In genomic region chr4:98938386-98938785, GRCh38 we compare ENCODE assay signal across 14 cellular contexts. TPM values are rescaled to one million over a fixed set of nuclear protein-coding genes. Genes with fewer than 3 reads are reported as not detected.
DNase-seq lines count a peak whose midpoint lies in the region; ATAC-seq and TF ChIP-seq lines count a peak whose summit lies in the region.
"Had no signal": no experiment of that assay in that cellular context is flagged by ENCODE, and none has a peak within 500 bp of the region (broad histone marks: within the 10 kb centered on the region; RNA-seq: fewer than 3 reads in every experiment).

No MANE protein-coding gene starts in this region.

- no peak for DNase-seq in activated naive CD8-positive, alpha-beta T cell treated with anti-CD3 and anti-CD28 coated beads, Interleukin-2, amount 50 U/mL, for 24 hours
- no peak for DNase-seq in activated naive CD8-positive, alpha-beta T cell treated with anti-CD3 and anti-CD28 coated beads for 36 hours
- DNase-seq in T-helper 17 cell, result no peak
- peak in 1 of 2 donors; percentile 56 for DNase-seq in foreskin keratinocyte
- DNase-seq in upper lobe of right lung, result no peak
- no peak for DNase-seq in erythroblast (lab: John Stamatoyannopoulos, UW)
- no peak for DNase-seq in right atrium auricular region (ENCODE audit: low spot score)
- DNase-seq in HUDEP-2 (lab: John Stamatoyannopoulos, UW; ENCODE audit: unreplicated experiment in 76 of 76), result no peak
- DNase-seq: activated CD4-positive, alpha-beta T cell treated with anti-CD3 and anti-CD28 coated beads, Interleukin-2, amount 50 U/mL, for 1 hour; activated gamma-delta T cell treated with Interleukin-2 at 50 U/mL for 16 hours; NCI-H1436; right cardiac atrium; T-cell had no signal

- H3K27me3 Mint-ChIP-seq in activated naive CD8-positive, alpha-beta T cell treated with anti-CD3 and anti-CD28 coated beads, Interleukin-2, amount 50 U/mL, for 24 hours, result no peaks in the 10 kb centered on the region
- H3K27me3 Mint-ChIP-seq in activated naive CD8-positive, alpha-beta T cell treated with anti-CD3 and anti-CD28 coated beads for 36 hours, result no peaks in the 10 kb centered on the region
- H3K27me3 Mint-ChIP-seq in T-helper 17 cell, result no peaks in the 10 kb centered on the region
- H3K27me3 Mint-ChIP-seq: T-cell had no signal

- H3K36me3 Mint-ChIP-seq in activated naive CD8-positive, alpha-beta T cell treated with anti-CD3 and anti-CD28 coated beads, Interleukin-2, amount 50 U/mL, for 24 hours (ENCODE audit: low read depth), result no peaks in the 10 kb centered on the region
- no peaks in the 10 kb centered on the region for H3K36me3 Mint-ChIP-seq in activated naive CD8-positive, alpha-beta T cell treated with anti-CD3 and anti-CD28 coated beads for 36 hours
- no peaks in the 10 kb centered on the region for H3K36me3 Mint-ChIP-seq in T-helper 17 cell (ENCODE audit: low read depth)
- H3K36me3 Mint-ChIP-seq: T-cell had no signal

- H3K27me3 ChIP-seq in foreskin keratinocyte, result no peaks in the 10 kb centered on the region
- H3K27me3 ChIP-seq in upper lobe of right lung, result no peaks in the 10 kb centered on the region
- H3K27me3 ChIP-seq in right atrium auricular region, result no peaks in the 10 kb centered on the region
- H3K27me3 ChIP-seq: tibial nerve had no signal

- intact Hi-C loops in upper lobe of right lung (cut with DNase I), result no loop called here

- H3K9me3 Mint-ChIP-seq in activated naive CD8-positive, alpha-beta T cell treated with anti-CD3 and anti-CD28 coated beads, Interleukin-2, amount 50 U/mL, for 24 hours, result no peaks in the 10 kb centered on the region
- no peaks in the 10 kb centered on the region for H3K9me3 Mint-ChIP-seq in activated naive CD8-positive, alpha-beta T cell treated with anti-CD3 and anti-CD28 coated beads for 36 hours
- H3K9me3 Mint-ChIP-seq: T-cell had no signal

- H3K27ac ChIP-seq in foreskin keratinocyte, result no peak overlapping the region
- H3K27ac ChIP-seq in upper lobe of right lung, result no peak overlapping the region
- no peak overlapping the region for H3K27ac ChIP-seq in right atrium auricular region
- H3K27ac ChIP-seq: tibial nerve had no signal

- no peak for TF ChIP-seq POLR2A in erythroblast (IDR thresholded peaks at IDR 0.05; ENCODE audit: low read length)

- no peak overlapping the region for H3K27ac Mint-ChIP-seq in activated naive CD8-positive, alpha-beta T cell treated with anti-CD3 and anti-CD28 coated beads, Interleukin-2, amount 50 U/mL, for 24 hours
- no peak overlapping the region for H3K27ac Mint-ChIP-seq in activated naive CD8-positive, alpha-beta T cell treated with anti-CD3 and anti-CD28 coated beads for 36 hours
- H3K27ac Mint-ChIP-seq in T-helper 17 cell, result peak overlapping the region; percentile 41
- H3K27ac Mint-ChIP-seq: T-cell had no signal

- H3K4me1 Mint-ChIP-seq in activated naive CD8-positive, alpha-beta T cell treated with anti-CD3 and anti-CD28 coated beads, Interleukin-2, amount 50 U/mL, for 24 hours, result peaks cover 16% of the 10 kb centered on the region
- H3K4me1 Mint-ChIP-seq in activated naive CD8-positive, alpha-beta T cell treated with anti-CD3 and anti-CD28 coated beads for 36 hours, result peaks cover 13% of the 10 kb centered on the region
- H3K4me1 Mint-ChIP-seq in T-helper 17 cell, result peaks cover 10% of the 10 kb centered on the region

- no peak overlapping the region for H3K4me3 ChIP-seq in upper lobe of right lung
- no peak overlapping the region for H3K4me3 ChIP-seq in right atrium auricular region
- H3K4me3 ChIP-seq: tibial nerve had no signal

- H3K36me3 ChIP-seq in upper lobe of right lung (no peaks in the 10 kb centered on the region), right atrium auricular region (no peaks in the 10 kb centered on the region)
- H3K36me3 ChIP-seq: tibial nerve had no signal

- H3K4me3 Mint-ChIP-seq in activated naive CD8-positive, alpha-beta T cell treated with anti-CD3 and anti-CD28 coated beads, Interleukin-2, amount 50 U/mL, for 24 hours, result no peak overlapping the region
- no peak overlapping the region for H3K4me3 Mint-ChIP-seq in activated naive CD8-positive, alpha-beta T cell treated with anti-CD3 and anti-CD28 coated beads for 36 hours
- no peak overlapping the region for H3K4me3 Mint-ChIP-seq in T-helper 17 cell
- H3K4me3 Mint-ChIP-seq: T-cell had no signal

- H3K9me3 ChIP-seq in T-helper 17 cell (ENCODE audit: control insufficient read depth, low read length, poor library complexity, severe bottlenecking) (no peaks in the 10 kb centered on the region), upper lobe of right lung (no peaks in the 10 kb centered on the region), right atrium auricular region (no peaks in the 10 kb centered on the region)
- H3K9me3 ChIP-seq: tibial nerve had no signal

- TF ChIP-seq CTCF in foreskin keratinocyte (conservative IDR thresholded peaks at IDR 0.05), result no peak
- TF ChIP-seq CTCF in upper lobe of right lung (IDR thresholded peaks at IDR 0.05), result no peak
- no peak for TF ChIP-seq CTCF in right atrium auricular region (IDR thresholded peaks at IDR 0.05)

- H3K4me1 ChIP-seq in foreskin keratinocyte (peaks cover 9% of the 10 kb centered on the region), upper lobe of right lung (no peaks in the 10 kb centered on the region), right atrium auricular region (no peaks in the 10 kb centered on the region)
- H3K4me1 ChIP-seq: tibial nerve had no signal

- ATAC-seq in activated naive CD8-positive, alpha-beta T cell treated with anti-CD3 and anti-CD28 coated beads, Interleukin-2, amount 50 U/mL, for 24 hours, result peak; percentile 71
- ATAC-seq in T-helper 17 cell, result no peak
- ATAC-seq in foreskin keratinocyte, result peak; percentile 87
- peak; percentile 39 for ATAC-seq in upper lobe of right lung
- ATAC-seq: right cardiac atrium, T-cell had no signal

RNA-seq across cellular contexts. Expression of gene EIF4E, which starts 9.5 kb away (rescaled TPM):
- total RNA-seq in activated naive CD8-positive, alpha-beta T cell treated with anti-CD3 and anti-CD28 coated beads for 36 hours, result 100 to 1,000 TPM; 179 to 181 TPM
- 10 to 100 TPM; 50.5 to 51.1 TPM for total RNA-seq in T-helper 17 cell
- total RNA-seq in foreskin keratinocyte, result 176 and 190 TPM in 2 replicates
- polyA plus RNA-seq in foreskin keratinocyte, result 39.3 and 56.1 TPM in 2 replicates
- 58.6 TPM for total RNA-seq in upper lobe of right lung
- total RNA-seq in right atrium auricular region, result 10 to 100 TPM; 57.2 to 62.8 TPM

RNA-seq across cellular contexts. Expression of gene METAP1, which starts 57.1 kb away (rescaled TPM):
- total RNA-seq in activated naive CD8-positive, alpha-beta T cell treated with anti-CD3 and anti-CD28 coated beads for 36 hours, result 10 to 100 TPM; 68.7 to 71.5 TPM
- total RNA-seq in T-helper 17 cell (10 to 100 TPM; 37.2 to 40.1 TPM), foreskin keratinocyte (85.2 and 104 TPM in 2 replicates), upper lobe of right lung (30.4 TPM), right atrium auricular region (10 to 100 TPM; 50.3 to 56.2 TPM)
- 39.5 and 49.5 TPM in 2 replicates for polyA plus RNA-seq in foreskin keratinocyte
